15 cellular contexts compared by ENCODE assay signal in the genomic region with DNA sequence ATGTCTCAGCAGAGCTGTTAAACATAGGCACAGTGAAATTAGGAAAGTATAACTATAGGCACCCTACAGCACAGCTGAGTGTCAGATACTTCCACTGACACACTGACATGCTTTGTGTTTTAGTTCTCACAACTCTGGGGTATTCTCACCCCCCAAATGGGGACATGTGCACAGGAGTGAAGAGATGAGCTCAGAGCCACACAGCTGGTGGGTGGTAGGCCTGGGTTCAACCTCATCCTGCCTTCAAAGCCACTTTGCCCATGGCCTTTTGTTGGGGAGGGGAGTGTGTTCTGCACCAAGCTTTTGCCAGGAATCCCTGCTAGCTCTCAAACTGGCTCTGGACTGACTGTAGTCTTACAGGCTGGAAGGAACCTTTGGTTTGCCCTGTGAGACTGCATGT. TPM values are rescaled to one million over a fixed set of nuclear protein-coding genes. Genes with fewer than 3 reads are reported as not detected.
DNase-seq lines count a peak whose midpoint lies in the region; ATAC-seq and TF ChIP-seq lines count a peak whose summit lies in the region.
"Had no signal": no experiment of that assay in that cellular context is flagged by ENCODE, and none has a peak within 500 bp of the region (broad histone marks: within the 10 kb centered on the region; RNA-seq: fewer than 3 reads in every experiment).

No MANE protein-coding gene starts in this region.

- no peak for TF ChIP-seq CTCF in brain (conservative IDR thresholded peaks at IDR 0.05)
- no peak for TF ChIP-seq CTCF in neural crest cell (conservative IDR thresholded peaks at IDR 0.05)

- H3K36me3 Mint-ChIP-seq in CD4-positive, CD25-positive, alpha-beta regulatory T cell = peaks cover 20% of the 10 kb centered on the region
- H3K36me3 Mint-ChIP-seq in brain (peaks cover 49% of the 10 kb centered on the region), neural crest cell (ENCODE audit: low read depth) (no peaks in the 10 kb centered on the region)

- H3K27me3 Mint-ChIP-seq in CD4-positive, CD25-positive, alpha-beta regulatory T cell = no peaks in the 10 kb centered on the region
- H3K27me3 Mint-ChIP-seq in brain (peaks cover 15% of the 10 kb centered on the region), neural crest cell (ENCODE audit: low read depth) (no peaks in the 10 kb centered on the region)

- H3K36me3 ChIP-seq in CD4-positive, CD25-positive, alpha-beta regulatory T cell (ENCODE audit: control insufficient read depth, insufficient read depth, low read length) = peaks cover 37% of the 10 kb centered on the region

- peaks cover 42% of the 10 kb centered on the region for H3K4me1 ChIP-seq in CD4-positive, CD25-positive, alpha-beta regulatory T cell (ENCODE audit: control insufficient read depth, insufficient read depth, low read length, poor library complexity, severe bottlenecking)

- H3K9me3 Mint-ChIP-seq in CD4-positive, CD25-positive, alpha-beta regulatory T cell = peaks cover 0 to 2% (median 0%) of the 10 kb centered on the region in 7 donors
- peaks cover 0 to 5% (median 0%) of the 10 kb centered on the region in 5 experiments for H3K9me3 Mint-ChIP-seq in brain
- no peaks in the 10 kb centered on the region for H3K9me3 Mint-ChIP-seq in neural crest cell

- peak overlapping the region; percentile 93 for H3K27ac ChIP-seq in CD4-positive, CD25-positive, alpha-beta regulatory T cell (ENCODE audit: insufficient read depth, low read length, poor library complexity, severe bottlenecking)
- H3K27ac ChIP-seq: HL-60 had no signal

- peak overlapping the region; percentile 72 for H3K4me3 ChIP-seq in CD4-positive, CD25-positive, alpha-beta regulatory T cell (ENCODE audit: low read depth, low read length)
- H3K4me3 ChIP-seq in Jurkat, Clone E6-1 (ENCODE audit: low read length) = peak overlapping the region; percentile 95

- peaks cover 0 to 71% (median 35%) of the 10 kb centered on the region in 4 donors for H3K4me1 Mint-ChIP-seq in CD4-positive, CD25-positive, alpha-beta regulatory T cell
- H3K4me1 Mint-ChIP-seq in brain (peaks cover 62% of the 10 kb centered on the region), neural crest cell (peaks cover 34% of the 10 kb centered on the region)

- H3K9me3 ChIP-seq in CD4-positive, CD25-positive, alpha-beta regulatory T cell (ENCODE audit: control insufficient read depth in 2 of 2, low read length in 2 of 2) = no peaks in the 10 kb centered on the region

- peak overlapping the region; percentile 94 to 98 (median 96) for H3K4me3 Mint-ChIP-seq in CD4-positive, CD25-positive, alpha-beta regulatory T cell
- H3K4me3 Mint-ChIP-seq in brain = peak overlapping the region; percentile 93 to 99 (median 98)
- H3K4me3 Mint-ChIP-seq in neural crest cell = peak overlapping the region; percentile 95

- no peak for DNase-seq in CD4-positive, CD25-positive, alpha-beta regulatory T cell
- DNase-seq in Jurkat, Clone E6-1 (ENCODE audit: low read depth, low spot score) = peak; percentile 70
- DNase-seq in neural crest cell (ENCODE audit: low read depth, low spot score) (no peak), NCI-H128 (lab: John Stamatoyannopoulos, UW; ENCODE audit: unreplicated experiment) (no peak), DMS79 (lab: John Stamatoyannopoulos, UW) (no peak), UCSD-AML1 (lab: John Stamatoyannopoulos, UW; ENCODE audit: unreplicated experiment) (no peak)
- DNase-seq: activated CD4-positive, CD25-positive, alpha-beta regulatory T cell; dermis blood vessel endothelial cell; GDM1; left colon; NCI-H69; stimulated activated CD4-positive, alpha-beta T cell treated with anti-CD3 and anti-CD28 coated beads, Interleukin-1b, Interleukin-23, amount 100 ng/mL, for 48 hours had no signal

- no peak for ATAC-seq in CD4-positive, CD25-positive, alpha-beta regulatory T cell (ENCODE audit: low read depth in 2 of 2)
- no peak for ATAC-seq in GM21576 (IDR thresholded peaks at IDR 0.05; ENCODE audit: unreplicated experiment)
- ATAC-seq: left colon had no signal

- H3K27me3 ChIP-seq in CD4-positive, CD25-positive, alpha-beta regulatory T cell (ENCODE audit: control insufficient read depth, insufficient read depth, low read length) = no peaks in the 10 kb centered on the region

- H3K27ac Mint-ChIP-seq in CD4-positive, CD25-positive, alpha-beta regulatory T cell = peak overlapping the region in 2 of 3 donors; percentile 98 to 100
- peak overlapping the region in 3 of 5 experiments; percentile 60 to 100 (median 71) for H3K27ac Mint-ChIP-seq in brain
- H3K27ac Mint-ChIP-seq in neural crest cell (ENCODE audit: unreplicated experiment) = no peak overlapping the region

RNA-seq across cellular contexts. Expression of a gene that starts 1.7 kb away (rescaled TPM):
- total RNA-seq in CD4-positive, CD25-positive, alpha-beta regulatory T cell = 93.1 TPM
- 10 to 100 TPM; 19.0 to 28.5 (median 24.6) TPM for polyA plus RNA-seq in CD4-positive, CD25-positive, alpha-beta regulatory T cell
- polyA plus RNA-seq in Jurkat, Clone E6-1 (2012; ENCODE audit: insufficient read depth, insufficient read length) = 34.3 TPM
- polyA plus RNA-seq in brain (ENCODE audit: insufficient read depth, low read depth, low replicate concordance) = 25.9 TPM
- total RNA-seq in neural crest cell = 30.4 and 32.5 TPM in 2 replicates

RNA-seq across cellular contexts. Expression of a gene that starts 31.7 kb away (rescaled TPM):
- 57.2 TPM for total RNA-seq in CD4-positive, CD25-positive, alpha-beta regulatory T cell
- polyA plus RNA-seq in CD4-positive, CD25-positive, alpha-beta regulatory T cell = 10 to 100 TPM in 1 of 4 donors, 1 to 10 TPM in 3; 4.8 to 13.7 (median 8.4) TPM
- 52.4 TPM for polyA plus RNA-seq in Jurkat, Clone E6-1 (2012; ENCODE audit: insufficient read depth, insufficient read length)
- 32.9 TPM for polyA plus RNA-seq in brain (ENCODE audit: insufficient read depth, low read depth, low replicate concordance)
- total RNA-seq in neural crest cell = 93.3 and 95.7 TPM in 2 replicates

RNA-seq across cellular contexts. Expression of a gene that starts 54.1 kb away (rescaled TPM):
- 62.5 TPM for total RNA-seq in CD4-positive, CD25-positive, alpha-beta regulatory T cell
- 1 to 10 TPM; 2.9 to 4.6 (median 3.9) TPM for polyA plus RNA-seq in CD4-positive, CD25-positive, alpha-beta regulatory T cell
- polyA plus RNA-seq in Jurkat, Clone E6-1 (2012; ENCODE audit: insufficient read depth, insufficient read length) = 10.5 TPM
- polyA plus RNA-seq in brain (ENCODE audit: insufficient read depth, low read depth, low replicate concordance) = 5.6 TPM
- 11.7 and 11.8 TPM in 2 replicates for total RNA-seq in neural crest cell
